ENCODE assay signal across 8 cellular contexts in genomic region chr13:24053505-24054251, GRCh38.
DNase-seq lines count a peak whose midpoint lies in the region; ATAC-seq and TF ChIP-seq lines count a peak whose summit lies in the region.

No MANE protein-coding gene starts in this region.

- CTCF ChIA-PET in activated CD8-positive, alpha-beta T cell treated with anti-CD3 and anti-CD28 coated beads for 36 hours (lab: Charles Lee): interaction anchor here (0.6 to 5.1 kb wide), 35 partner anchors 8 to 202 kb away, joined by 3 to 58 read pairs (median 5); partner anchors contain the start of gene SPATA13

- H3K27ac Mint-ChIP-seq in activated CD8-positive, alpha-beta T cell treated with anti-CD3 and anti-CD28 coated beads for 36 hours: no peak overlapping the region

- H3K4me3 ChIP-seq in AG10803 (ENCODE audit: low read length) (no peak overlapping the region), endocrine pancreas (ENCODE audit: control insufficient read depth, insufficient read depth, low read length) (peak overlapping the region; percentile 19)

- intact Hi-C loops in activated CD8-positive, alpha-beta T cell treated with anti-CD3 and anti-CD28 coated beads for 36 hours (cut with micrococcal nuclease): loop anchor here (1.0 to 2.0 kb wide), 3 partner anchors 44 to 175 kb away; no protein-coding TSS in a partner anchor

- no peaks in the 10 kb centered on the region for H3K36me3 ChIP-seq in endocrine pancreas (ENCODE audit: control insufficient read depth, insufficient read depth, low read length)

- H3K9ac ChIP-seq in endocrine pancreas (ENCODE audit: control insufficient read depth, insufficient read depth, low read length): no peak overlapping the region

- H3K27me3 Mint-ChIP-seq in activated CD8-positive, alpha-beta T cell treated with anti-CD3 and anti-CD28 coated beads for 36 hours: peaks cover 1% of the 10 kb centered on the region

- H3K9me3 Mint-ChIP-seq in activated CD8-positive, alpha-beta T cell treated with anti-CD3 and anti-CD28 coated beads for 36 hours: no peaks in the 10 kb centered on the region

- peak; percentile 78 for TF ChIP-seq CTCF in AG10803 (conservative IDR thresholded peaks at IDR 0.05; ENCODE audit: low read length)
- TF ChIP-seq CTCF in activated CD8-positive, alpha-beta T cell treated with anti-CD3 and anti-CD28 coated beads for 36 hours (IDR thresholded peaks at IDR 0.05): peak; percentile 85

- peak; percentile 50 for DNase-seq in AG10803 (ENCODE audit: low read depth)
- DNase-seq in NCI-H526 (lab: John Stamatoyannopoulos, UW): peak; percentile 86 to 93
- peak; percentile 77 for DNase-seq in activated CD8-positive, alpha-beta T cell treated with anti-CD3 and anti-CD28 coated beads for 36 hours
- DNase-seq in myocyte (ENCODE audit: low read depth): peak; percentile 74
- peak in 5 of 6 experiments; percentile 37 to 65 (median 49) for DNase-seq in stimulated activated naive CD4-positive, alpha-beta T cell (lab: John Stamatoyannopoulos, UW)

- H3K4me1 Mint-ChIP-seq in activated CD8-positive, alpha-beta T cell treated with anti-CD3 and anti-CD28 coated beads for 36 hours (ENCODE audit: low read depth): peaks cover 8% of the 10 kb centered on the region

- H3K9me3 ChIP-seq in endocrine pancreas (ENCODE audit: control insufficient read depth, low read length): no peaks in the 10 kb centered on the region

- no peak overlapping the region for H3K4me3 Mint-ChIP-seq in activated CD8-positive, alpha-beta T cell treated with anti-CD3 and anti-CD28 coated beads for 36 hours

- peak; percentile 80 for ATAC-seq in GM18861 (IDR thresholded peaks at IDR 0.05; ENCODE audit: unreplicated experiment)
- ATAC-seq in HG03139 (IDR thresholded peaks at IDR 0.05; ENCODE audit: unreplicated experiment): peak; percentile 72
- ATAC-seq in activated CD8-positive, alpha-beta T cell treated with anti-CD3 and anti-CD28 coated beads for 36 hours: peak; percentile 98

- POLR2A ChIA-PET in activated CD8-positive, alpha-beta T cell treated with anti-CD3 and anti-CD28 coated beads for 36 hours (lab: Charles Lee): interaction anchor here (1.1 kb wide), 1 partner anchor 12 kb away, joined by 4 read pairs; no protein-coding TSS in a partner anchor

- no peaks in the 10 kb centered on the region for H3K36me3 Mint-ChIP-seq in activated CD8-positive, alpha-beta T cell treated with anti-CD3 and anti-CD28 coated beads for 36 hours (ENCODE audit: low read depth)

- no peaks in the 10 kb centered on the region for H3K27me3 ChIP-seq in endocrine pancreas (ENCODE audit: control insufficient read depth, insufficient read depth, low read length)

- H3K4me1 ChIP-seq in endocrine pancreas (ENCODE audit: control insufficient read depth, insufficient read depth, low read length): no peaks in the 10 kb centered on the region
